ENCODE assay signal across 22 cellular contexts in the genomic region with DNA sequence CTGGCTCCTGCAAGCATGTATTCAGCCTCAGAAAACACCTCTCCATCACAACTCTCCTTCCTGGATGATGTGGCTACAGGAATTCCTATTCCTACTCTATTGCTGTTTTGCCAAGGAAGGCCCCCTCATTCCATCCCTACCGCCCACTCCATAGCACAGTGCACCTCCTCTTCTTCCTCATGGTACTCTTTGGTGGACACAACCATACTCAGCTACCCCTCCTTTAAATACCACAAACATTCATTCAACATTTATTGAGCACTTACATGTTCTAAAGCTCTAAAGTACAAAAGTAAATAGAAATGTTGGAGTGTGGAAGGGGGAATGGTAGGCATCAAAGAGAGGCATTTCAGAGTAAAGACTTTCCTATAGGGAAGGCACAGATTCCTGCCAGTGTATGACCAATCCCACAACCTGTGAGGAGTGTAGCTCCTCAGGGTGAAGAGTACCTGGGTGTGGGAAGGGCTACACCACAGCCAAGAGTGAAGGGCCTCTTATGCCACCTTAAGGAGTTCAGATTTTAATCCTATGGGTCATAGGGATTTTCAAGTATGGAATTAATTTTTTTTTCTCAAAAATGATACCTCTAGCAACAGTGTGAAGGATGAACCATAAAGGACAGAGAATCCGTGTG. TPM values are rescaled to one million over a fixed set of nuclear protein-coding genes. Genes with fewer than 3 reads are reported as not detected.
"Had no signal": no experiment of that assay in that cellular context is flagged by ENCODE, and none has a peak within 500 bp of the region (broad histone marks: within the 10 kb centered on the region; RNA-seq: fewer than 3 reads in every experiment).

No MANE protein-coding gene starts in this region.

- H3K27ac Mint-ChIP-seq: activated CD4-positive, alpha-beta memory T cell treated with anti-CD3 and anti-CD28 coated beads, Interleukin-2, amount 10 ng/mL, durations not matched to agents 7 days and 5 days; activated CD4-positive, alpha-beta T cell treated with anti-CD3 and anti-CD28 coated beads, Interleukin-2, amount 10 ng/mL, durations not matched to agents 24 days and 14 days; activated CD8-positive, alpha-beta memory T cell treated with anti-CD3 and anti-CD28 coated beads, Interleukin-2, amount 10 ng/mL, durations not matched to agents 7 days and 5 days; activated naive CD4-positive, alpha-beta T cell treated with anti-CD3 and anti-CD28 coated beads, Interleukin-2, amount 10 ng/mL, durations not matched to agents 7 days and 5 days; dendritic cell treated with granulocyte-macrophage colony-stimulating factor and Interleukin-4, amounts not matched to agents 40 ng/mL and 50 ng/mL, for 4 days; naive thymus-derived CD8-positive, alpha-beta T cell; neural progenitor cell; stimulated activated naive CD8-positive, alpha-beta T cell treated with anti-CD3 and anti-CD28 coated beads, Interleukin-15, Interleukin-2, amounts not matched to agents 100 ng/mL and 50 ng/mL, for 24 hours; T-cell; T-helper 2 cell treated with Interferon-gamma antibody and Interleukin-4, amounts not matched to agents 5 μg/mL and 100 μg/mL, for 36 hours had no signal

- ATAC-seq: activated CD4-positive, CD25-positive, alpha-beta regulatory T cell treated with anti-CD3 and anti-CD28 coated beads, Interleukin-2, amount 50 U/mL, for 24 hours; activated CD8-positive, alpha-beta memory T cell treated with anti-CD3 and anti-CD28 coated beads, Interleukin-2, amount 10 ng/mL, durations not matched to agents 7 days and 5 days; foreskin keratinocyte; naive thymus-derived CD8-positive, alpha-beta T cell; T-cell had no signal

- H3K36me3 ChIP-seq: prostate gland, tibial artery had no signal

- H3K4me1 ChIP-seq: foreskin keratinocyte, neural progenitor cell, prostate gland, tibial artery had no signal

- H3K27me3 Mint-ChIP-seq: dendritic cell treated with granulocyte-macrophage colony-stimulating factor and Interleukin-4, amounts not matched to agents 40 ng/mL and 50 ng/mL, for 4 days had no signal

- H3K4me3 ChIP-seq: neural progenitor cell, prostate gland, tibial artery had no signal

- H3K27me3 ChIP-seq: foreskin keratinocyte, neural progenitor cell, tibial artery had no signal

- H3K4me3 Mint-ChIP-seq: activated CD4-positive, alpha-beta memory T cell treated with anti-CD3 and anti-CD28 coated beads, Interleukin-2, amount 10 ng/mL, durations not matched to agents 7 days and 5 days; activated CD4-positive, alpha-beta T cell treated with anti-CD3 and anti-CD28 coated beads, Interleukin-2, amount 10 ng/mL, durations not matched to agents 24 days and 14 days; activated CD8-positive, alpha-beta memory T cell treated with anti-CD3 and anti-CD28 coated beads, Interleukin-2, amount 10 ng/mL, durations not matched to agents 7 days and 5 days; activated naive CD4-positive, alpha-beta T cell treated with anti-CD3 and anti-CD28 coated beads, Interleukin-2, amount 10 ng/mL, durations not matched to agents 7 days and 5 days; dendritic cell treated with granulocyte-macrophage colony-stimulating factor and Interleukin-4, amounts not matched to agents 40 ng/mL and 50 ng/mL, for 4 days; naive thymus-derived CD8-positive, alpha-beta T cell; neural progenitor cell; stimulated activated naive CD8-positive, alpha-beta T cell treated with anti-CD3 and anti-CD28 coated beads, Interleukin-15, Interleukin-2, amounts not matched to agents 100 ng/mL and 50 ng/mL, for 24 hours; T-cell; T-helper 2 cell treated with Interferon-gamma antibody and Interleukin-4, amounts not matched to agents 5 μg/mL and 100 μg/mL, for 36 hours had no signal

- H3K9me3 Mint-ChIP-seq: activated naive CD4-positive, alpha-beta T cell treated with anti-CD3 and anti-CD28 coated beads, Interleukin-2, amount 10 ng/mL, durations not matched to agents 7 days and 5 days; dendritic cell treated with granulocyte-macrophage colony-stimulating factor and Interleukin-4, amounts not matched to agents 40 ng/mL and 50 ng/mL, for 4 days; T-cell; T-helper 2 cell treated with Interferon-gamma antibody and Interleukin-4, amounts not matched to agents 5 μg/mL and 100 μg/mL, for 36 hours had no signal

- H3K36me3 Mint-ChIP-seq: activated CD8-positive, alpha-beta memory T cell treated with anti-CD3 and anti-CD28 coated beads, Interleukin-2, amount 10 ng/mL, durations not matched to agents 7 days and 5 days; activated naive CD4-positive, alpha-beta T cell treated with anti-CD3 and anti-CD28 coated beads, Interleukin-2, amount 10 ng/mL, durations not matched to agents 7 days and 5 days; T-cell had no signal

- H3K9ac ChIP-seq: neural progenitor cell had no signal

- H3K4me1 Mint-ChIP-seq: activated CD4-positive, alpha-beta memory T cell treated with anti-CD3 and anti-CD28 coated beads, Interleukin-2, amount 10 ng/mL, durations not matched to agents 7 days and 5 days; activated CD4-positive, alpha-beta T cell treated with anti-CD3 and anti-CD28 coated beads, Interleukin-2, amount 10 ng/mL, durations not matched to agents 24 days and 14 days; activated CD8-positive, alpha-beta memory T cell treated with anti-CD3 and anti-CD28 coated beads, Interleukin-2, amount 10 ng/mL, durations not matched to agents 7 days and 5 days; activated naive CD4-positive, alpha-beta T cell treated with anti-CD3 and anti-CD28 coated beads, Interleukin-2, amount 10 ng/mL, durations not matched to agents 7 days and 5 days; naive thymus-derived CD8-positive, alpha-beta T cell; neural progenitor cell; T-cell had no signal

- H3K27ac ChIP-seq: foreskin keratinocyte, neural progenitor cell, prostate gland, tibial artery, VCaP had no signal

- H3K4me2 ChIP-seq: neural progenitor cell had no signal

- H2AFZ ChIP-seq: neural progenitor cell had no signal

- H3K9me3 ChIP-seq: prostate gland, tibial artery had no signal

- DNase-seq: activated CD4-positive, alpha-beta memory T cell treated with anti-CD3 and anti-CD28 coated beads, Interleukin-2, amount 10 ng/mL, durations not matched to agents 7 days and 5 days; activated CD4-positive, alpha-beta T cell treated with anti-CD3 and anti-CD28 coated beads, Interleukin-2, amount 10 ng/mL, durations not matched to agents 24 days and 14 days; activated CD8-positive, alpha-beta memory T cell treated with anti-CD3 and anti-CD28 coated beads, Interleukin-2, amount 10 ng/mL, durations not matched to agents 7 days and 5 days; activated effector memory CD4-positive, alpha-beta T cell treated with anti-CD3 and anti-CD28 coated beads, Interleukin-2, amount 50 U/mL, for 16 hours; activated naive CD4-positive, alpha-beta T cell treated with anti-CD3 and anti-CD28 coated beads, Interleukin-2, amount 10 ng/mL, durations not matched to agents 7 days and 5 days; activated T-cell treated with anti-CD3 and anti-CD28 coated beads for 4 hours; amygdala; effector CD8-positive, alpha-beta T cell; foreskin keratinocyte; kidney glomerular epithelial cell; naive thymus-derived CD8-positive, alpha-beta T cell; stimulated activated CD4-positive, alpha-beta T cell treated with anti-CD3 and anti-CD28 coated beads, Interleukin-4, amount 100 ng/mL, for 4 hours; substantia nigra; T-cell; tibial artery had no signal

RNA-seq across cellular contexts. Expression of a gene that starts 42.5 kb away (rescaled TPM):
- total RNA-seq: naive thymus-derived CD8-positive, alpha-beta T cell had no signal
- polyA plus RNA-seq: naive thymus-derived CD8-positive, alpha-beta T cell had no signal
